15 cellular contexts compared by ENCODE assay signal in the genomic region with DNA sequence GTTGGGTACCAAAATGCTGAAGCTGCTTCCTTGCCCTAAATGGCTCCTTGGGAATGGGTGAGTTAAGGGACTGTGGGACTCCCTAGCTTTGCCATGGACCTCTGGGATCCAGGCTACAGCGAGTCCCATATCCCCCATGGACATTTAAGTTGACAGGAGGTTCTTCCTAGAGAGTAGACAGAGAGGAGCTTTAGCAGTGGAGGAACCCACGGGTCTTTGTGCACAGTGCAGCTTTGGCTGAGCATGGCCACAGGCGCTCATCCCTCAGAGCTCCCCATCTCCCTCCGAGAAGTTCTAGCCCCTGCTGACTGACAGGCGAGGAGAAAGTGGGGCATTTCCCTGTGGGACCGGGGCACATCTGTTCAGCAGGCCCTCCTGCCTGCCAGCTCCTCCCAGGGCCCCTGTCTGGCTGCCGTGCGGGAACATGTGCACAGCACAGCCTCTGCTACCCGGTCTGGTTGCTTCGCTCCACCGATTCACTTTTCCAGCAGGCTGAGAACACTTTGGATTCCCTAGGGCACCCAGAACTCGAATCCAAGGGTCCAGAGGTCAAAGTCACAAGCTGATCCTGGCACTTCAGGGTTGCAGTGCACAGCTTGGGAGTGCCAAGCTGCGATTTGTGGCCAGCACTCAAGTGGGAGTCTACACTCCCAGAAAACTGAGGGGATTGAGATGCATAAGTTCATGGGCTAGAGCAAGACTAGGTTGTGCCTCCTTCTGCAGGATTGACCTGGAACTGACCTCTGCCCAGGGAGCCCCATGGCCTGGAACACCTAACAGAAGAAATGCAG. TPM values are rescaled to one million over a fixed set of nuclear protein-coding genes. Genes with fewer than 3 reads are reported as not detected.
"Had no signal": no experiment of that assay in that cellular context is flagged by ENCODE, and none has a peak within 500 bp of the region (broad histone marks: within the 10 kb centered on the region; RNA-seq: fewer than 3 reads in every experiment).

No MANE protein-coding gene starts in this region.

- H3K4me3 Mint-ChIP-seq: naive thymus-derived CD8-positive, alpha-beta T cell; stimulated activated naive CD8-positive, alpha-beta T cell treated with anti-CD3 and anti-CD28 coated beads, Interleukin-15, Interleukin-2, amounts not matched to agents 100 ng/mL and 50 ng/mL, for 24 hours had no signal

- H3K4me1 ChIP-seq: colonic mucosa, esophagus squamous epithelium, gastroesophageal sphincter, right atrium auricular region, tibial nerve had no signal

- H3K9me3 Mint-ChIP-seq: stimulated activated naive CD8-positive, alpha-beta T cell treated with anti-CD3 and anti-CD28 coated beads, Interleukin-15, Interleukin-2, amounts not matched to agents 100 ng/mL and 50 ng/mL, for 24 hours had no signal

- H3K27ac ChIP-seq: colonic mucosa, esophagus squamous epithelium, gastroesophageal sphincter, ovary, right atrium auricular region, tibial nerve had no signal

- H3K4me1 Mint-ChIP-seq: naive thymus-derived CD8-positive, alpha-beta T cell had no signal

- H3K27ac Mint-ChIP-seq: naive thymus-derived CD8-positive, alpha-beta T cell; stimulated activated naive CD8-positive, alpha-beta T cell treated with anti-CD3 and anti-CD28 coated beads, Interleukin-15, Interleukin-2, amounts not matched to agents 100 ng/mL and 50 ng/mL, for 24 hours had no signal

- H3K9me3 ChIP-seq: colonic mucosa, esophagus squamous epithelium, gastroesophageal sphincter, mucosa of descending colon, ovary had no signal

- H3K36me3 ChIP-seq: colonic mucosa, esophagus squamous epithelium, gastroesophageal sphincter, ovary, right atrium auricular region, tibial nerve had no signal

- H3K4me3 ChIP-seq: colonic mucosa, esophagus squamous epithelium, gastroesophageal sphincter, mucosa of descending colon, ovary, right atrium auricular region, tibial nerve had no signal

- DNase-seq: colonic mucosa; dermis blood vessel endothelial cell; esophagus squamous epithelium; foreskin fibroblast; kidney; left cardiac atrium; mucosa of descending colon; naive thymus-derived CD8-positive, alpha-beta T cell; ovary; small intestine; stimulated activated CD4-positive, alpha-beta T cell treated with anti-CD3 and anti-CD28 coated beads, Interleukin-12 subunit alpha, Interleukin-12 subunit beta, amount 100 ng/mL, for 4 hours had no signal

- H3K27me3 ChIP-seq: colonic mucosa, gastroesophageal sphincter, ovary, right atrium auricular region, tibial nerve had no signal

- ATAC-seq: gastroesophageal sphincter; left cardiac atrium; mucosa of descending colon; naive thymus-derived CD8-positive, alpha-beta T cell had no signal

RNA-seq across cellular contexts. Expression of a gene that starts 40.6 kb away (rescaled TPM):
- total RNA-seq: naive thymus-derived CD8-positive, alpha-beta T cell had no signal
